In genomic region chr6:15369838-15370237, GRCh38 we compare ENCODE assay signal across 18 cellular contexts.
DNase-seq lines count a peak whose midpoint lies in the region; ATAC-seq, FAIRE-seq and TF ChIP-seq lines count a peak whose summit lies in the region.
"Had no signal": no experiment of that assay in that cellular context is flagged by ENCODE, and none has a peak within 500 bp of the region (broad histone marks: within the 10 kb centered on the region; RNA-seq: fewer than 3 reads in every experiment).

No MANE protein-coding gene starts in this region.

- H3K79me2 ChIP-seq in SK-N-SH (ENCODE audit: insufficient read depth) (peaks cover 29% of the 10 kb centered on the region), PC-9 (ENCODE audit: low read depth) (peaks cover 90% of the 10 kb centered on the region)

- H3K9me3 ChIP-seq in SK-N-SH (no peaks in the 10 kb centered on the region), PC-9 (ENCODE audit: insufficient read depth, low read depth) (no peaks in the 10 kb centered on the region)
- H3K9me3 ChIP-seq: HAP-1, left lung, sigmoid colon, suprapubic skin had no signal

- no peak for FAIRE-seq in GM12891 (lab: Jason Lieb, UNC)
- FAIRE-seq: GM18507 had no signal

- TF ChIP-seq POLR2A in GM12891 (IDR thresholded peaks at IDR 0.05; ENCODE audit: low read depth, low read length) = no peak

- H2AFZ ChIP-seq in SK-N-SH (ENCODE audit: low read depth) (no peak overlapping the region), PC-9 (no peak overlapping the region)

- no peak for ATAC-seq in memory B cell (ENCODE audit: low read depth)
- ATAC-seq: left lung had no signal

- peaks cover 4% of the 10 kb centered on the region for H3K36me3 Mint-ChIP-seq in memory B cell

- 43% methylated on average over 4 of the region's 4 CpGs for WGBS in SK-N-SH (ENCODE audit: low lambda C conversion rate)

- POLR2A ChIA-PET in SK-N-SH (lab: Yijun Ruan, JAX) (interaction anchor here (0.6 kb wide), 1 partner anchor 290 kb away, joined by 3 read pairs; no protein-coding TSS in a partner anchor), PC-9 (lab: Charles Lee; ENCODE audit: unreplicated experiment) (no interaction called here)

- DNase-seq in AG20443 (ENCODE audit: low spot score) = peak; percentile 18
- DNase-seq in DMS153 treated with DMSO at 0.1 percent for 48 hours (lab: John Stamatoyannopoulos, UW; ENCODE audit: unreplicated experiment) = peak; percentile 46
- DNase-seq in SK-N-SH = no peak
- DNase-seq in memory B cell (ENCODE audit: low spot score in 2 of 2) = no peak
- DNase-seq in GM12891 (ENCODE audit: insufficient read length, low spot score) = no peak
- DNase-seq in hypothalamus (lab: John Stamatoyannopoulos, UW) = no peak
- no peak for DNase-seq in PC-9
- DNase-seq: activated CD4-positive, alpha-beta T cell treated with anti-CD3 and anti-CD28 coated beads for 4 hours; DMS53; foreskin melanocyte; left lung; NCI-H1694; NCI-H510A treated with DMSO at 0.1 percent for 48 hours; sigmoid colon; stimulated activated CD4-positive, alpha-beta T cell treated with anti-CD3 and anti-CD28 coated beads, Interleukin-2, amount 100 ng/mL, for 24 hours had no signal

- H3K36me3 ChIP-seq in SK-N-SH (replicated peaks in 1 of 2; ENCODE audit: control insufficient read depth in 1 of 2, insufficient read depth in 2 of 2, low read length in 1 of 2) = no peaks in the 10 kb centered on the region
- no peaks in the 10 kb centered on the region for H3K36me3 ChIP-seq in PC-9 (ENCODE audit: low read depth)
- H3K36me3 ChIP-seq: HAP-1, sigmoid colon, suprapubic skin had no signal

- H3K9me2 ChIP-seq in SK-N-SH (no peaks in the 10 kb centered on the region), PC-9 (ENCODE audit: insufficient read depth) (no peaks in the 10 kb centered on the region)

- H3K9me3 Mint-ChIP-seq in memory B cell = no peaks in the 10 kb centered on the region

- no peak overlapping the region for H3K4me3 Mint-ChIP-seq in memory B cell

- H3K4me1 Mint-ChIP-seq in memory B cell = peaks cover 42% of the 10 kb centered on the region

- H3K4me3 ChIP-seq in SK-N-SH (ENCODE audit: low read depth in 2 of 2, low read length in 1 of 2) = no peak overlapping the region
- no peak overlapping the region for H3K4me3 ChIP-seq in PC-9
- H3K4me3 ChIP-seq: HAP-1, left lung, sigmoid colon, suprapubic skin had no signal

- TF ChIP-seq RAD21 in SK-N-SH (IDR thresholded peaks at IDR 0.05; ENCODE audit: low read length) = no peak; the same call in 1 of the 2 replicates

- H3F3A ChIP-seq in SK-N-SH (replicated peaks; ENCODE audit: insufficient read depth) (peaks cover under 1% of the 10 kb centered on the region), PC-9 (ENCODE audit: insufficient read depth, low read depth) (no peaks in the 10 kb centered on the region)

- H3K27ac ChIP-seq in SK-N-SH (ENCODE audit: low read depth in 2 of 2, low read length in 1 of 2) (no peak overlapping the region), PC-9 (no peak overlapping the region)
- H3K27ac ChIP-seq: left lung, sigmoid colon, suprapubic skin had no signal

- no peak overlapping the region for H3K9ac ChIP-seq in SK-N-SH

- intact Hi-C loops in PC-9 (cut with micrococcal nuclease; ENCODE audit: unreplicated experiment) = no loop called here

- H3K27ac Mint-ChIP-seq in memory B cell = peak overlapping the region; percentile 36

- H3K4me1 ChIP-seq in SK-N-SH (ENCODE audit: control insufficient read depth in 1 of 2, insufficient read depth in 2 of 2, low read depth in 1 of 2, low read length in 1 of 2) = peaks cover 19 to 33% of the 10 kb centered on the region in 2 experiments
- no peaks in the 10 kb centered on the region for H3K4me1 ChIP-seq in PC-9 (replicated peaks; ENCODE audit: insufficient read depth)

- H3K4me2 ChIP-seq in SK-N-SH = no peak overlapping the region
- no peak overlapping the region for H3K4me2 ChIP-seq in PC-9

- no peaks in the 10 kb centered on the region for H3K27me3 Mint-ChIP-seq in memory B cell

- BruUV-seq in PC-9 (replicated peaks; lab: Mats Ljungman, UMichigan) = no TSS peak

- CTCF ChIA-PET in SK-N-SH (lab: Yijun Ruan, JAX) = interaction anchor here (1.0 kb wide), 1 partner anchor 20 kb away, joined by 4 read pairs; no protein-coding TSS in a partner anchor
- CTCF ChIA-PET in PC-9 (lab: Charles Lee) = no interaction called here

- TF ChIP-seq CTCF in SK-N-SH (IDR thresholded peaks at IDR 0.05) (no peak), PC-9 (conservative IDR thresholded peaks at IDR 0.05) (no peak)

- H4K20me1 ChIP-seq in SK-N-SH (ENCODE audit: insufficient read depth) (peaks cover 6% of the 10 kb centered on the region; the same call in 1 of the 2 replicates), PC-9 (ENCODE audit: insufficient read depth) (peaks cover 42% of the 10 kb centered on the region)

- no peaks in the 10 kb centered on the region for H3K27me3 ChIP-seq in SK-N-SH (ENCODE audit: insufficient read depth)
- no peaks in the 10 kb centered on the region for H3K27me3 ChIP-seq in PC-9 (ENCODE audit: insufficient read depth, low read depth)
- H3K27me3 ChIP-seq: left lung, sigmoid colon, suprapubic skin had no signal

- no peak for TF ChIP-seq EP300 in SK-N-SH (IDR thresholded peaks at IDR 0.05; ENCODE audit: borderline replicate concordance in 1 of 2, low read depth in 1 of 2, low read length in 1 of 2)

TF ChIP-seq in SK-N-SH, 30 proteins besides CTCF, POLR2A, EP300 and RAD21:
- TF ChIP-seq NRF1 (IDR thresholded peaks at IDR 0.05; ENCODE audit: low read depth, low read length) (no peak), POLR2AphosphoS5 (IDR thresholded peaks at IDR 0.05; ENCODE audit: low read depth, low read length) (no peak), EZH2phosphoT487 (IDR thresholded peaks at IDR 0.05; ENCODE audit: borderline replicate concordance, low read depth) (no peak), SMC3 (IDR thresholded peaks at IDR 0.05; ENCODE audit: low read depth, low read length) (no peak), MXI1 (IDR thresholded peaks at IDR 0.05; ENCODE audit: low read depth, low read length) (0 out of 2 replicates have a peak, but pooled peaks have one; percentile 16)
- TF ChIP-seq, protein P1, sequence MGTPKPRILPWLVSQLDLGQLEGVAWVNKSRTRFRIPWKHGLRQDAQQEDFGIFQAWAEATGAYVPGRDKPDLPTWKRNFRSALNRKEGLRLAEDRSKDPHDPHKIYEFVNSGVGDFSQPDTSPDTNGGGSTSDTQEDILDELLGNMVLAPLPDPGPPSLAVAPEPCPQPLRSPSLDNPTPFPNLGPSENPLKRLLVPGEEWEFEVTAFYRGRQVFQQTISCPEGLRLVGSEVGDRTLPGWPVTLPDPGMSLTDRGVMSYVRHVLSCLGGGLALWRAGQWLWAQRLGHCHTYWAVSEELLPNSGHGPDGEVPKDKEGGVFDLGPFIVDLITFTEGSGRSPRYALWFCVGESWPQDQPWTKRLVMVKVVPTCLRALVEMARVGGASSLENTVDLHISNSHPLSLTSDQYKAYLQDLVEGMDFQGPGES (IDR thresholded peaks at IDR 0.05; ENCODE audit: low read depth, low read length) = no peak

TF ChIP-seq in GM12891, 5 proteins besides CTCF, POLR2A, EP300 and RAD21:
- no peak for TF ChIP-seq PAX5 (IDR thresholded peaks at IDR 0.05; ENCODE audit: insufficient read depth, low read length, severe bottlenecking)
- TF ChIP-seq POLR2AphosphoS5 (IDR thresholded peaks at IDR 0.05; ENCODE audit: low read depth, low read length) = no peak
- TF ChIP-seq POU2F2 (IDR thresholded peaks at IDR 0.05; ENCODE audit: low read depth, low read length) = no peak
- TF ChIP-seq SPI1 (IDR thresholded peaks at IDR 0.05; ENCODE audit: low read depth, low read length) = no peak
- TF ChIP-seq TAF1 (IDR thresholded peaks at IDR 0.05; ENCODE audit: low read depth, low read length) = no peak

Comparison
In these comparisons a context has a peak if more than half of its experiments do, and no peak if none do; other contexts are left out.
1. DNase-seq: peak in AG20443 (single experiment) and DMS153 treated with DMSO at 0.1 percent for 48 hours (single experiment); none in SK-N-SH (single experiment), memory B cell (0 of 2), GM12891 (single experiment), hypothalamus (0 of 51) and PC-9 (0 of 2).